1 cellular context compared by ENCODE assay signal in genomic region chr3:171976526-171976925, GRCh38.
TF ChIP-seq lines count a peak whose summit lies in the region.

No MANE protein-coding gene starts in this region.

TF ChIP-seq in GM12878, 131 proteins besides CTCF, POLR2A, EP300 and RAD21 (continued from another document):
- TF ChIP-seq ZBTB33 (IDR thresholded peaks at IDR 0.05) (no peak), FOXM1 (IDR thresholded peaks at IDR 0.05; ENCODE audit: low read depth, low read length) (no peak), RUNX3 (IDR thresholded peaks at IDR 0.05; ENCODE audit: low read length) (peak; percentile 38; the same call in 1 of the 2 replicates), GATAD2B (conservative IDR thresholded peaks at IDR 0.05; ENCODE audit: low read depth) (no peak)
